In the genomic region with DNA sequence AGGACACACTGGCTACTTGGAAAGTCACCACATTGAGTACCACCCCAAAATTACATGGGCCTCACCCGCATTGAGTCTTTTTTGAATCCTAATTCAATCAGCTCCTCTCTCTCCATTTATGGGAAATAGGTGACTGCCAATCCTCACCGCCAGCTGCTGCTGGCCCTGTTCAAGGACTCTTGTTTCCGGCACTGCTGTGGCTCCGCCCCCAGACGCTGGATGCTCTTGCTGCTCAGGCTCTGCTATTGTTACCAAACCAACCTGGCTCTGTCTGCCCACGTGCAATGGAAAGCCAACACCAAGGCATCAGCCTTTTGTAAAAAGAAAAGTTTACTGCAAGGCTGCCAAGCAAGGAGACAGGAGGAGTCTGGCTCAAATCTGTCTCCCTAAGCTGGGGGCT, we compare ENCODE assay signal across 16 cellular contexts.
DNase-seq lines count a peak whose midpoint lies in the region; ATAC-seq and TF ChIP-seq lines count a peak whose summit lies in the region.
"Had no signal": no experiment of that assay in that cellular context is flagged by ENCODE, and none has a peak within 500 bp of the region (broad histone marks: within the 10 kb centered on the region; RNA-seq: fewer than 3 reads in every experiment).

No MANE protein-coding gene starts in this region.

- H3K27me3 ChIP-seq in left ventricle myocardium inferior (ENCODE audit: low read depth) (peaks cover 10% of the 10 kb centered on the region), mesenchymal stem cell (ENCODE audit: control insufficient read depth in 1 of 2, insufficient read depth in 1 of 2, low read length in 2 of 2) (peaks cover 0 to 12% of the 10 kb centered on the region in 2 experiments)
- H3K27me3 ChIP-seq: gastrocnemius medialis, upper lobe of left lung had no signal

- H2AFZ ChIP-seq in mesenchymal stem cell (ENCODE audit: low read depth, low read length), result no peak overlapping the region

- H2BK5ac ChIP-seq in mesenchymal stem cell (ENCODE audit: low read depth, low read length, poor library complexity, severe bottlenecking), result no peak overlapping the region

- H2BK15ac ChIP-seq in mesenchymal stem cell (ENCODE audit: low read depth, poor library complexity, severe bottlenecking), result no peak overlapping the region

- no peak overlapping the region for H3K9ac ChIP-seq in mesenchymal stem cell (ENCODE audit: low read length)

- 71% methylated on average over 6 of the region's 6 CpGs for WGBS in mesenchymal stem cell

- no peaks in the 10 kb centered on the region for H3K79me1 ChIP-seq in mesenchymal stem cell (replicated peaks; ENCODE audit: low read length, poor library complexity, severe bottlenecking)

- H2AK5ac ChIP-seq in mesenchymal stem cell (ENCODE audit: low read length, severe bottlenecking), result no peak overlapping the region

- H3K9me3 ChIP-seq in left ventricle myocardium inferior (replicated peaks) (no peaks in the 10 kb centered on the region), mesenchymal stem cell (ENCODE audit: control insufficient read depth, low read length) (no peaks in the 10 kb centered on the region)
- H3K9me3 ChIP-seq: gastrocnemius medialis, upper lobe of left lung had no signal

- no peak overlapping the region for H3K18ac ChIP-seq in mesenchymal stem cell (ENCODE audit: low read depth in 1 of 2, low read length in 2 of 2)

- H3K4ac ChIP-seq in mesenchymal stem cell (ENCODE audit: low read depth in 1 of 2, low read length in 2 of 2), result no peak overlapping the region

- intact Hi-C loops in left ventricle myocardium superior (cut with micrococcal nuclease), result no loop called here
- intact Hi-C loops in left ventricle myocardium inferior (cut with micrococcal nuclease), result no loop called here

- H2BK120ac ChIP-seq in mesenchymal stem cell (ENCODE audit: low read depth, low read length), result no peak overlapping the region

- no peak overlapping the region for H4K8ac ChIP-seq in mesenchymal stem cell (ENCODE audit: low read length)

- no peak overlapping the region for H3K14ac ChIP-seq in mesenchymal stem cell (ENCODE audit: low read length in 2 of 2)

- TF ChIP-seq CTCF in left ventricle myocardium inferior (IDR thresholded peaks at IDR 0.05; ENCODE audit: borderline replicate concordance) (no peak), epithelial cell of esophagus (IDR thresholded peaks at IDR 0.05; ENCODE audit: insufficient read depth, low read depth, low read length, missing control alignments) (no peak), RWPE1 (conservative IDR thresholded peaks at IDR 0.05; ENCODE audit: low read depth) (no peak)

- no peaks in the 10 kb centered on the region for H3K4me1 ChIP-seq in left ventricle myocardium inferior
- no peaks in the 10 kb centered on the region for H3K4me1 ChIP-seq in mesenchymal stem cell (ENCODE audit: control insufficient read depth, insufficient read depth, low read depth, low read length)
- H3K4me1 ChIP-seq: gastrocnemius medialis, upper lobe of left lung had no signal

- no peak overlapping the region for H2BK12ac ChIP-seq in mesenchymal stem cell (ENCODE audit: low read length in 2 of 2)

- no peak overlapping the region for H4K91ac ChIP-seq in mesenchymal stem cell (ENCODE audit: low read length)

- no peak for ATAC-seq in left ventricle myocardium superior
- ATAC-seq: gastrocnemius medialis, Right ventricle myocardium inferior had no signal

- peak; percentile 29 for DNase-seq in left ventricle myocardium superior
- no peak for DNase-seq in left ventricle myocardium inferior
- peak; percentile 96 for DNase-seq in NCI-H2196 (lab: John Stamatoyannopoulos, UW; ENCODE audit: unreplicated experiment)
- peak; percentile 16 for DNase-seq in epithelial cell of esophagus (ENCODE audit: low read depth)
- DNase-seq in CD1c-positive myeloid dendritic cell (ENCODE audit: extremely low spot score), result no peak
- no peak for DNase-seq in mesenchymal stem cell
- DNase-seq in RWPE1 (ENCODE audit: low spot score), result no peak
- DNase-seq in HK-2 (ENCODE audit: unreplicated experiment), result no peak
- DNase-seq: gastrocnemius medialis; GDM1; MV-4-11; stimulated activated CD8-positive, alpha-beta memory T cell treated with anti-CD3 and anti-CD28 coated beads, Interleukin-4, amount 100 ng/mL, for 48 hours had no signal

- CTCF ChIA-PET in RWPE1 (lab: Yijun Ruan, JAX), result no interaction called here

- H3K4me3 ChIP-seq in left ventricle myocardium inferior (no peak overlapping the region), epithelial cell of esophagus (ENCODE audit: low read length) (no peak overlapping the region), mesenchymal stem cell (ENCODE audit: insufficient read depth in 1 of 2, low read depth in 1 of 2, low read length in 2 of 2) (no peak overlapping the region)
- H3K4me3 ChIP-seq: dorsolateral prefrontal cortex, gastrocnemius medialis, upper lobe of left lung had no signal

- no peak overlapping the region for H3K27ac ChIP-seq in left ventricle myocardium inferior (replicated peaks)
- H3K27ac ChIP-seq in mesenchymal stem cell (ENCODE audit: low read length, poor library complexity, severe bottlenecking), result no peak overlapping the region
- H3K27ac ChIP-seq in RWPE1, result no peak overlapping the region
- H3K27ac ChIP-seq: dorsolateral prefrontal cortex, gastrocnemius medialis, upper lobe of left lung, VCaP had no signal

- POLR2A ChIA-PET in RWPE1 (lab: Yijun Ruan, JAX; ENCODE audit: low non-redundant PET), result no interaction called here

- no peak overlapping the region for H3K4me2 ChIP-seq in mesenchymal stem cell (ENCODE audit: low read length, poor library complexity, severe bottlenecking)

- no peak overlapping the region for H3K23ac ChIP-seq in mesenchymal stem cell (ENCODE audit: low read length in 2 of 2)

- H3K36me3 ChIP-seq in left ventricle myocardium inferior (no peaks in the 10 kb centered on the region), mesenchymal stem cell (ENCODE audit: control insufficient read depth in 1 of 2, insufficient read depth in 2 of 2, low read depth in 1 of 2, low read length in 2 of 2) (no peaks in the 10 kb centered on the region)
- H3K36me3 ChIP-seq: gastrocnemius medialis, upper lobe of left lung had no signal

Comparison
In these comparisons a context has a peak if more than half of its experiments do, and no peak if none do; other contexts are left out.
1. DNase-seq: peak in left ventricle myocardium superior (single experiment), NCI-H2196 (single experiment) and epithelial cell of esophagus (single experiment); none in left ventricle myocardium inferior (single experiment), CD1c-positive myeloid dendritic cell (single experiment), mesenchymal stem cell (single experiment), RWPE1 (single experiment) and HK-2 (single experiment).